ENCODE assay signal across 24 cellular contexts in the genomic region with DNA sequence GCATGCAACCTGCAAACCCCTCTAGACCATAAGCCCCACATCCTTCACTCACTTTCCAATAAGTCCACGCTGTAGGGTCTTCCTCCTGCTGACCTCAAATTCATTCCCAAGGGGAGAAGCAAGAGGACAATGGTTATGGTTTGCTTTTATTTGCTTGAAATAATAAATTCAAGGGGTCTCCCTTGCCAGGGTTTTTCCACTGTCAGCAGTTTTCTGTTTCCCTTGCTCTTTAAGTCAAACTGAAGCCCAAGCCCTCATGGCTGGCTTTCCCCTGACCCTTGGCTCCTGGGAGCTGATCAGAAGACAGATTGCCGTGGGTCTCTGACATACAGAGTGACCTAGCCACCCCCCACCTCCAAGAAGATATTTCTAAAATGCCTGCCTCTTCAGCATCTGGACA.
"Had no signal": no experiment of that assay in that cellular context is flagged by ENCODE, and none has a peak within 500 bp of the region (broad histone marks: within the 10 kb centered on the region; RNA-seq: fewer than 3 reads in every experiment).

No MANE protein-coding gene starts in this region.

- H3K9me3 ChIP-seq: adrenal gland, SJCRH30 had no signal

- H3K36me3 ChIP-seq: adrenal gland, brain microvascular endothelial cell, SJCRH30 had no signal

- ATAC-seq: activated CD8-positive, alpha-beta T cell treated with anti-CD3 and anti-CD28 coated beads, Interleukin-2, amount 10 ng/mL, durations not matched to agents 7 days and 5 days; activated naive CD4-positive, alpha-beta T cell treated with anti-CD3 and anti-CD28 coated beads, Interleukin-2, amount 50 U/mL, for 72 hours; Panc1 had no signal

- H3K4me2 ChIP-seq: KMS-11 had no signal

- H3K4me1 ChIP-seq: SJCRH30 had no signal

- DNase-seq: activated CD4-positive, alpha-beta T cell treated with anti-CD3 and anti-CD28 coated beads, Interleukin-2, amount 10 ng/mL, durations not matched to agents 7 days and 5 days; activated CD4-positive, alpha-beta T cell treated with anti-CD3 and anti-CD28 coated beads, Interleukin-2, amount 50 U/mL, for 48 hours; activated CD8-positive, alpha-beta T cell treated with anti-CD3 and anti-CD28 coated beads, Interleukin-2, amount 10 ng/mL, durations not matched to agents 7 days and 5 days; activated gamma-delta T cell treated with Interleukin-2 at 50 U/mL for 16 hours; activated naive CD4-positive, alpha-beta T cell treated with anti-CD3 and anti-CD28 coated beads for 36 hours; activated T-cell treated with anti-CD3 and anti-CD28 coated beads, Interleukin-2, amount 50 U/mL, for 24 hours; adrenal gland; brain microvascular endothelial cell; MM.1S; MV-4-11; NCI-H1092; NCI-H1436 treated with DMSO at 0.1 percent for 48 hours; NCI-H1694 treated with DMSO at 0.1 percent for 48 hours; NCI-H2029; NCI-H345; NCI-H524 treated with DMSO at 0.1 percent for 48 hours; SHP77; SJCRH30; T1000 had no signal

- H3K4me3 Mint-ChIP-seq: activated CD4-positive, alpha-beta T cell treated with anti-CD3 and anti-CD28 coated beads, Interleukin-2, amount 10 ng/mL, durations not matched to agents 7 days and 5 days; activated CD8-positive, alpha-beta T cell treated with anti-CD3 and anti-CD28 coated beads, Interleukin-2, amount 10 ng/mL, durations not matched to agents 7 days and 5 days; activated naive CD4-positive, alpha-beta T cell treated with anti-CD3 and anti-CD28 coated beads for 36 hours; activated T-cell treated with anti-CD3 and anti-CD28 coated beads, Interleukin-2, amount 50 U/mL, for 24 hours had no signal

- H3K9me3 Mint-ChIP-seq: activated CD4-positive, alpha-beta T cell treated with anti-CD3 and anti-CD28 coated beads, Interleukin-2, amount 10 ng/mL, durations not matched to agents 7 days and 5 days; activated naive CD4-positive, alpha-beta T cell treated with anti-CD3 and anti-CD28 coated beads for 36 hours; activated naive CD4-positive, alpha-beta T cell treated with anti-CD3 and anti-CD28 coated beads, Interleukin-2, amount 50 U/mL, for 72 hours; activated T-cell treated with anti-CD3 and anti-CD28 coated beads, Interleukin-2, amount 50 U/mL, for 24 hours; activated T-helper 2 cell treated with anti-CD3 and anti-CD28 coated beads, Interferon-gamma antibody, Interleukin-2, Interleukin-4, amounts not matched to agents 10 μg/mL and 5 μg/mL and 100 μg/mL, durations not matched to agents 14 hours and 24 hours and 36 hours had no signal

- H3K27ac Mint-ChIP-seq: activated CD4-positive, alpha-beta T cell treated with anti-CD3 and anti-CD28 coated beads, Interleukin-2, amount 10 ng/mL, durations not matched to agents 7 days and 5 days; activated CD8-positive, alpha-beta T cell treated with anti-CD3 and anti-CD28 coated beads, Interleukin-2, amount 10 ng/mL, durations not matched to agents 7 days and 5 days; activated naive CD4-positive, alpha-beta T cell treated with anti-CD3 and anti-CD28 coated beads for 36 hours; activated naive CD4-positive, alpha-beta T cell treated with anti-CD3 and anti-CD28 coated beads, Interleukin-2, amount 50 U/mL, for 72 hours; activated T-cell treated with anti-CD3 and anti-CD28 coated beads, Interleukin-2, amount 50 U/mL, for 24 hours; activated T-helper 2 cell treated with anti-CD3 and anti-CD28 coated beads, Interferon-gamma antibody, Interleukin-2, Interleukin-4, amounts not matched to agents 10 μg/mL and 5 μg/mL and 100 μg/mL, durations not matched to agents 14 hours and 24 hours and 36 hours had no signal

- H3K27ac ChIP-seq: adrenal gland, brain microvascular endothelial cell, KMS-11, SJCRH30, SK-N-MC had no signal

- H3K4me3 ChIP-seq: adrenal gland, SJCRH30, SK-N-MC had no signal
